Comparison of ENCODE assay signal across 1 cellular context in genomic region chr1:89457046-89457445, GRCh38.
TF ChIP-seq lines count a peak whose summit lies in the region.

No MANE protein-coding gene starts in this region.

TF ChIP-seq in H1, 55 proteins besides CTCF, POLR2A, EP300 and RAD21:
- TF ChIP-seq TAF1 (IDR thresholded peaks at IDR 0.05; ENCODE audit: low read depth, low read length) (no peak), ASH2L (IDR thresholded peaks at IDR 0.05; ENCODE audit: low read length) (peak; percentile 42)
